30 cellular contexts compared by ENCODE assay signal in the genomic region with DNA sequence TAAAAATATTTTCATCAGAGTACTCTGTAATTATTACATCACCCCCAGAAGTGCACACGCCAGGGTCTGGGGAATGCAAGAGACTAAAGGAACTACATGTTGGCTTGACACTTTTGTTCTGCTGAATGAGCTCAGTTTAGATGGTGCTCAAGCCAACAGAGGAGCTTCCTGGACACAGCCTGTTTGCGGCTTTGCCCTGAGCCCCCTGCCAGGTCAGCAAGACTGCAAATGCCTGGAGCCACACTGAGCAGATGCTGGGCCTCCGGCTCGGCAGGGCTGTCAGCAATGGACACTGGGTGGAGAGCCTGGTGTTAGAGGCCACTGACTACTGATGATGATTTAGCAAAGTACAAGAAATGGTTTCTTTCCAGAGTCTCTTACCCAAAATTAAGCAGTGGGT. TPM values are rescaled to one million over a fixed set of nuclear protein-coding genes. Genes with fewer than 3 reads are reported as not detected.
A peak's percentile ranks its signal among the peaks of the same experiment; 100 is the strongest.
DNase-seq lines count a peak whose midpoint lies in the region; ATAC-seq, FAIRE-seq and TF ChIP-seq lines count a peak whose summit lies in the region.
"Had no signal": no experiment of that assay in that cellular context is flagged by ENCODE, and none has a peak within 500 bp of the region (broad histone marks: within the 10 kb centered on the region; RNA-seq: fewer than 3 reads in every experiment).

No MANE protein-coding gene starts in this region.

- H3K4me2 ChIP-seq in GM23338: no peak overlapping the region
- H3K4me2 ChIP-seq in GM12878 (ENCODE audit: control insufficient read depth, insufficient read depth): peak overlapping the region; percentile 35; the same call in 1 of the 2 replicates

- no peak for TF ChIP-seq EP300 in GM12878 (IDR thresholded peaks at IDR 0.05; ENCODE audit: borderline replicate concordance in 1 of 2, control insufficient read depth in 1 of 2, low read depth in 2 of 2, low read length in 2 of 2)
- no peak for TF ChIP-seq EP300 in sigmoid colon (IDR thresholded peaks at IDR 0.05)
- TF ChIP-seq EP300 in transverse colon (IDR thresholded peaks at IDR 0.05; ENCODE audit: low read depth): no peak

- peak; percentile 14 for ATAC-seq in GM23338
- ATAC-seq in GM12878: no peak
- peak; percentile 17 for ATAC-seq in left ventricle myocardium superior
- ATAC-seq in upper lobe of right lung: no peak
- ATAC-seq in left lung: no peak
- ATAC-seq: activated naive CD8-positive, alpha-beta T cell treated with anti-CD3 and anti-CD28 coated beads, Interleukin-2, amount 50 U/mL, for 24 hours; body of pancreas; left colon; mucosa of descending colon; SK-N-SH treated with all-trans-retinoic acid at 6 μM for 48 hours had no signal

- no peak overlapping the region for H3K4me3 ChIP-seq in GM23338
- H3K4me3 ChIP-seq in GM12878: no peak overlapping the region
- no peak overlapping the region for H3K4me3 ChIP-seq in sigmoid colon
- no peak overlapping the region for H3K4me3 ChIP-seq in upper lobe of right lung
- no peak overlapping the region for H3K4me3 ChIP-seq in transverse colon
- H3K4me3 ChIP-seq in left lung: no peak overlapping the region
- H3K4me3 ChIP-seq: body of pancreas, mucosa of descending colon, upper lobe of left lung had no signal

- no peak overlapping the region for H3K27ac ChIP-seq in GM23338 (ENCODE audit: low read depth)
- H3K27ac ChIP-seq in GM12878 (ENCODE audit: control insufficient read depth, insufficient read depth): peak overlapping the region; percentile 8; the same call in 1 of the 2 replicates
- peak overlapping the region in 3 of 4 donors; percentile 3 to 37 (median 31) for H3K27ac ChIP-seq in sigmoid colon
- no peak overlapping the region for H3K27ac ChIP-seq in upper lobe of right lung
- H3K27ac ChIP-seq in transverse colon: peak overlapping the region in 2 of 4 donors; percentile 27 to 45
- H3K27ac ChIP-seq in left lung: no peak overlapping the region
- H3K27ac ChIP-seq: body of pancreas, C4-2B, HL-60, upper lobe of left lung had no signal

- H3K27me3 Mint-ChIP-seq in GM23338 (ENCODE audit: insufficient read depth, low read depth, poor library complexity): peaks cover 9% of the 10 kb centered on the region
- H3K27me3 Mint-ChIP-seq in T-helper 2 cell treated with Interferon-gamma antibody and Interleukin-4, amounts not matched to agents 5 μg/mL and 100 μg/mL, for 36 hours (ENCODE audit: low read depth): peaks cover 5% of the 10 kb centered on the region

- CTCF ChIA-PET in GM12878 (lab: Yijun Ruan, JAX): interaction anchor here (2.8 kb wide), 1 partner anchor 15 kb away, joined by 13 read pairs; no protein-coding TSS in a partner anchor

- H3K36me3 ChIP-seq in GM23338 (ENCODE audit: insufficient read depth) (no peaks in the 10 kb centered on the region), GM12878 (ENCODE audit: control insufficient read depth in 2 of 2, insufficient read depth in 2 of 2, low read length in 1 of 2) (no peaks in the 10 kb centered on the region), sigmoid colon (no peaks in the 10 kb centered on the region), upper lobe of right lung (no peaks in the 10 kb centered on the region), transverse colon (no peaks in the 10 kb centered on the region), left lung (peaks cover 0 to 1% of the 10 kb centered on the region in 2 donors)
- H3K36me3 ChIP-seq: upper lobe of left lung had no signal

- 50% methylated on average over 4 of the region's 4 CpGs for WGBS in GM12878 (ENCODE audit: insufficient coverage, insufficient replicate concordance, low lambda C conversion rate, missing lambda C conversion rate)
- 81 to 91% methylated on average over 4 of the region's 4 CpGs for whole genome bisulfite sequencing in sigmoid colon, 2 donors
- 82 to 100% methylated on average over 1 to 4 of the region's 4 CpGs for WGBS in transverse colon (ENCODE audit: low coverage in 1 of 2), 2 donors

- peaks cover 21% of the 10 kb centered on the region for H3K4me1 Mint-ChIP-seq in GM23338
- H3K4me1 Mint-ChIP-seq in T-helper 2 cell treated with Interferon-gamma antibody and Interleukin-4, amounts not matched to agents 5 μg/mL and 100 μg/mL, for 36 hours (ENCODE audit: low read depth): peaks cover 10% of the 10 kb centered on the region

- H3F3A ChIP-seq in GM23338 (replicated peaks; ENCODE audit: low read depth): no peaks in the 10 kb centered on the region

- H3K4me1 ChIP-seq in GM23338 (ENCODE audit: insufficient read depth) (peaks cover 7% of the 10 kb centered on the region), GM12878 (ENCODE audit: control insufficient read depth, insufficient read depth, low read length) (peaks cover 49% of the 10 kb centered on the region), sigmoid colon (peaks cover 0 to 20% (median 18%) of the 10 kb centered on the region in 4 donors), upper lobe of right lung (peaks cover 28% of the 10 kb centered on the region), transverse colon (peaks cover 9 to 27% (median 13%) of the 10 kb centered on the region in 4 donors), left lung (peaks cover 8 to 43% of the 10 kb centered on the region in 2 donors)

- H3K36me3 Mint-ChIP-seq in GM23338 (ENCODE audit: low read depth): no peaks in the 10 kb centered on the region
- peaks cover 8% of the 10 kb centered on the region for H3K36me3 Mint-ChIP-seq in T-helper 2 cell treated with Interferon-gamma antibody and Interleukin-4, amounts not matched to agents 5 μg/mL and 100 μg/mL, for 36 hours (ENCODE audit: low read depth)

- intact Hi-C loops in GM12878 (cut with micrococcal nuclease; ENCODE audit: unreplicated experiment) (no loop called here), left ventricle myocardium superior (cut with micrococcal nuclease) (no loop called here), sigmoid colon (cut with DNase I) (no loop called here), upper lobe of right lung (cut with DNase I) (no loop called here), transverse colon (cut with DNase I; ENCODE audit: low total_unique reads) (no loop called here), left lung (cut with DNase I) (no loop called here)

- DNase-seq in GM23338 (ENCODE audit: low spot score) (no peak), GM12878 (ENCODE audit: low read depth, low spot score) (no peak), left ventricle myocardium superior (peak; percentile 59), sigmoid colon (peak; percentile 60), upper lobe of right lung (no peak), transverse colon (no peak), left lung (no peak)
- DNase-seq in T-helper 2 cell treated with Interferon-gamma antibody and Interleukin-4, amounts not matched to agents 5 μg/mL and 100 μg/mL, for 36 hours (ENCODE audit: low spot score): no peak
- DNase-seq: ACHN; activated CD4-positive, alpha-beta memory T cell treated with anti-CD3 and anti-CD28 coated beads for 36 hours; activated effector memory CD4-positive, alpha-beta T cell treated with Interleukin-2 at 50 U/mL for 16 hours; activated naive CD8-positive, alpha-beta T cell treated with anti-CD3 and anti-CD28 coated beads, Interleukin-2, amount 50 U/mL, for 24 hours; body of pancreas; EL; H9; left colon; mucosa of descending colon; NCI-H1436; NCI-H510A; stimulated activated CD4-positive, alpha-beta T cell treated with anti-CD3 and anti-CD28 coated beads, Interleukin-4, amount 100 ng/mL, for 4 hours; upper lobe of left lung had no signal

- no peak for TF ChIP-seq RAD21 in GM12878 (IDR thresholded peaks at IDR 0.05; ENCODE audit: insufficient read depth, low read depth, low read length)

- RAD21 ChIA-PET in GM12878 (lab: Charles Lee; ENCODE audit: unreplicated experiment): interaction anchor here (2.2 kb wide), 1 partner anchor 45 kb away, joined by 6 read pairs; a partner anchor contains a TSS

- H3K9ac ChIP-seq in GM12878 (ENCODE audit: control insufficient read depth, insufficient read depth, low read length): 0 out of 2 replicates have a peak overlapping the region, but pooled peaks have one; percentile 19

- H3K4me3 Mint-ChIP-seq in GM23338: no peak overlapping the region
- H3K4me3 Mint-ChIP-seq in T-helper 2 cell treated with Interferon-gamma antibody and Interleukin-4, amounts not matched to agents 5 μg/mL and 100 μg/mL, for 36 hours: no peak overlapping the region
- H3K4me3 Mint-ChIP-seq: activated CD4-positive, alpha-beta memory T cell treated with anti-CD3 and anti-CD28 coated beads for 36 hours; activated naive CD8-positive, alpha-beta T cell treated with anti-CD3 and anti-CD28 coated beads, Interleukin-2, amount 50 U/mL, for 24 hours; H9; stimulated activated naive CD8-positive, alpha-beta T cell treated with anti-CD3 and anti-CD28 coated beads, Interleukin-15, Interleukin-2, amounts not matched to agents 100 ng/mL and 50 ng/mL, for 24 hours had no signal

- POLR2A ChIA-PET in GM12878 (lab: Charles Lee): interaction anchor here (1.2 kb wide), 1 partner anchor 11 kb away, joined by 3 read pairs; no protein-coding TSS in a partner anchor

- no peak overlapping the region for H3K27ac Mint-ChIP-seq in GM23338
- no peak overlapping the region for H3K27ac Mint-ChIP-seq in T-helper 2 cell treated with Interferon-gamma antibody and Interleukin-4, amounts not matched to agents 5 μg/mL and 100 μg/mL, for 36 hours
- H3K27ac Mint-ChIP-seq: activated CD4-positive, alpha-beta memory T cell treated with anti-CD3 and anti-CD28 coated beads for 36 hours; activated naive CD8-positive, alpha-beta T cell treated with anti-CD3 and anti-CD28 coated beads, Interleukin-2, amount 50 U/mL, for 24 hours; H9; stimulated activated naive CD8-positive, alpha-beta T cell treated with anti-CD3 and anti-CD28 coated beads, Interleukin-15, Interleukin-2, amounts not matched to agents 100 ng/mL and 50 ng/mL, for 24 hours had no signal

- peak; percentile 13 for FAIRE-seq in GM12878 (lab: Jason Lieb, UNC)
- FAIRE-seq: colon, D721Med, GM18507, RCC 7860 had no signal

- in situ Hi-C loops in GM12878 (cut with MboI): no loop called here
- in situ Hi-C loops in transverse colon (cut with MboI; ENCODE audit: low pct_ligation_motif_present in 1 of 4, low pct_unique_long_range_greater_than_20kb in 1 of 4, low sequenced_read_pairs in 3 of 4): no loop called here

- no peak for TF ChIP-seq POLR2A in GM12878 (IDR thresholded peaks at IDR 0.05; ENCODE audit: low read depth, low read length)
- TF ChIP-seq POLR2A in sigmoid colon (IDR thresholded peaks at IDR 0.05): no peak
- TF ChIP-seq POLR2A in transverse colon (IDR thresholded peaks at IDR 0.05): no peak

- peaks cover 11% of the 10 kb centered on the region for H3K27me3 ChIP-seq in GM23338 (ENCODE audit: insufficient read depth)
- no peaks in the 10 kb centered on the region for H3K27me3 ChIP-seq in GM12878 (replicated peaks in 1 of 2; ENCODE audit: control insufficient read depth in 2 of 2, insufficient read depth in 2 of 2, low read length in 1 of 2)
- no peaks in the 10 kb centered on the region for H3K27me3 ChIP-seq in sigmoid colon
- no peaks in the 10 kb centered on the region for H3K27me3 ChIP-seq in upper lobe of right lung
- H3K27me3 ChIP-seq in transverse colon: no peaks in the 10 kb centered on the region
- H3K27me3 ChIP-seq in left lung: no peaks in the 10 kb centered on the region
- H3K27me3 ChIP-seq: body of pancreas, upper lobe of left lung had no signal

- SMC1A ChIA-PET in GM12878 (lab: Charles Lee; ENCODE audit: uncharacterized antibody, unreplicated experiment): interaction anchor here (4.3 kb wide), 1 partner anchor 10 kb away, joined by 25 read pairs; no protein-coding TSS in a partner anchor

- H3K79me2 ChIP-seq in GM23338 (replicated peaks; ENCODE audit: insufficient read depth) (no peaks in the 10 kb centered on the region), GM12878 (ENCODE audit: control insufficient read depth, insufficient read depth, low read length) (no peaks in the 10 kb centered on the region)

- H2AFZ ChIP-seq in GM23338 (no peak overlapping the region), GM12878 (ENCODE audit: control insufficient read depth, low read depth, low read length) (no peak overlapping the region)

- H4K20me1 ChIP-seq in GM23338 (replicated peaks; ENCODE audit: insufficient read depth) (no peaks in the 10 kb centered on the region), GM12878 (ENCODE audit: control insufficient read depth, insufficient read depth) (no peaks in the 10 kb centered on the region)

- H3K9me3 Mint-ChIP-seq in GM23338: no peaks in the 10 kb centered on the region
- H3K9me3 Mint-ChIP-seq in T-helper 2 cell treated with Interferon-gamma antibody and Interleukin-4, amounts not matched to agents 5 μg/mL and 100 μg/mL, for 36 hours: no peaks in the 10 kb centered on the region
- H3K9me3 Mint-ChIP-seq: activated CD4-positive, alpha-beta memory T cell treated with anti-CD3 and anti-CD28 coated beads for 36 hours; activated naive CD8-positive, alpha-beta T cell treated with anti-CD3 and anti-CD28 coated beads, Interleukin-2, amount 50 U/mL, for 24 hours; H9; neural crest cell; stimulated activated naive CD8-positive, alpha-beta T cell treated with anti-CD3 and anti-CD28 coated beads, Interleukin-15, Interleukin-2, amounts not matched to agents 100 ng/mL and 50 ng/mL, for 24 hours had no signal

- H3K9me2 ChIP-seq in GM23338 (ENCODE audit: insufficient read depth): no peaks in the 10 kb centered on the region

- no TSS peak for BruUV-seq in GM12878 (replicated peaks; lab: Mats Ljungman, UMichigan)

- TF ChIP-seq CTCF in GM23338 (conservative IDR thresholded peaks at IDR 0.05; ENCODE audit: low read depth in 2 of 2) (no peak), GM12878 (IDR thresholded peaks at IDR 0.05 in 2 of 3, conservative IDR thresholded peaks at IDR 0.05 in 1 of 3; ENCODE audit: control insufficient read depth in 2 of 3, extremely low read depth in 1 of 3, insufficient read depth in 1 of 3, low read depth in 3 of 3, low read length in 3 of 3) (no peak), sigmoid colon (IDR thresholded peaks at IDR 0.05) (no peak), upper lobe of right lung (IDR thresholded peaks at IDR 0.05) (no peak), transverse colon (IDR thresholded peaks at IDR 0.05) (no peak), left lung (IDR thresholded peaks at IDR 0.05) (no peak)

- H3K9me3 ChIP-seq in GM12878 (replicated peaks; ENCODE audit: control insufficient read depth, insufficient read depth, low read length) (no peaks in the 10 kb centered on the region), sigmoid colon (no peaks in the 10 kb centered on the region), upper lobe of right lung (no peaks in the 10 kb centered on the region), transverse colon (no peaks in the 10 kb centered on the region), left lung (no peaks in the 10 kb centered on the region)
- H3K9me3 ChIP-seq: body of pancreas, mucosa of descending colon, upper lobe of left lung had no signal

RNA-seq across cellular contexts. Expression of a gene that starts 31.9 kb away (rescaled TPM):
- 9.8 and 10.9 TPM in 2 replicates for total RNA-seq in GM23338 (2014; rRNA removed; shearing (Covaris generic))
- polyA plus RNA-seq in GM23338 (2016; fragmentation: Nextera tagmentation; extraction: Ambion mirVana) (8.7 and 10.1 TPM in 2 replicates), GM12878 (2011; rRNA removed) (29.3 and 47.0 TPM in 2 replicates), GM12878 (2014; fragmentation: Illumina TruSeq; extraction: Trizol) (89.9 and 99.8 TPM in 2 replicates), GM12878 (2014; fragmentation: Nextera tagmentation; extraction: Ambion mirVana) (10 to 100 TPM; 14.8 to 17.5 TPM), GM12878 (2014; rRNA removed) (58.4 and 58.8 TPM in 2 replicates), GM12878 (2016; fragmentation: Nextera tagmentation; extraction: Ambion mirVana) (10 to 100 TPM; 43.7 to 45.6 TPM), sigmoid colon (100 to 1,000 TPM in 1 of 3 donors, 10 to 100 TPM in 2; 49.7 to 113 (median 55.3) TPM)
- 33.3 and 40.8 TPM in 2 replicates for total RNA-seq in GM12878 (2013; cell fraction: nucleolus; rRNA removed)
- total RNA-seq in GM12878 (2014; rRNA removed) (31.4 and 36.9 TPM in 2 replicates), GM12878 (2014; rRNA removed; fragmentation: Illumina TruSeq; extraction: Trizol) (38.5 and 39.8 TPM in 2 replicates), GM12878 (2021) (41.9 and 43.1 TPM in 2 replicates), left ventricle myocardium superior (12.5 TPM), sigmoid colon (10 to 100 TPM; 30.0 to 39.2 (median 37.4) TPM), upper lobe of right lung (67.8 TPM), transverse colon (100 to 1,000 TPM; 136 to 168 (median 148) TPM), left lung (10 to 100 TPM; 66.7 to 74.7 TPM)
- polyA plus RNA-seq in GM12878 (2011; ENCODE audit: low read depth): 26.0 TPM
- polyA plus RNA-seq in GM12878 (2011; cell fraction: cytosol; rRNA removed): 50.1 and 55.8 TPM in 2 replicates
- polyA plus RNA-seq in GM12878 (2011; cell fraction: nucleus; rRNA removed): 44.1 and 45.8 TPM in 2 replicates
- 37.9 and 44.0 TPM in 2 replicates for polyA plus RNA-seq in GM12878 (2012)
- polyA minus RNA-seq in GM12878 (2011; rRNA and poly(A)+ RNA removed): 22.4 and 27.1 TPM in 2 replicates
- polyA minus RNA-seq in GM12878 (2011; cell fraction: cytosol; rRNA and poly(A)+ RNA removed): 13.2 and 13.4 TPM in 2 replicates
- 17.3 and 30.1 TPM in 2 replicates for polyA minus RNA-seq in GM12878 (2011; cell fraction: nucleus; rRNA and poly(A)+ RNA removed)

RNA-seq across cellular contexts. Expression of a gene that starts 45.1 kb away (rescaled TPM):
- 113 and 147 TPM in 2 replicates for total RNA-seq in GM23338 (2014; rRNA removed; shearing (Covaris generic))
- polyA plus RNA-seq in GM23338 (2016; fragmentation: Nextera tagmentation; extraction: Ambion mirVana): 87.8 and 88.6 TPM in 2 replicates
- 66.8 and 77.9 TPM in 2 replicates for total RNA-seq in GM12878 (2013; cell fraction: nucleolus; rRNA removed)
- 181 and 209 TPM in 2 replicates for total RNA-seq in GM12878 (2014; rRNA removed)
- 74.9 and 85.3 TPM in 2 replicates for total RNA-seq in GM12878 (2014; rRNA removed; fragmentation: Illumina TruSeq; extraction: Trizol)
- total RNA-seq in GM12878 (2021): 166 and 171 TPM in 2 replicates
- 61.6 TPM for polyA plus RNA-seq in GM12878 (2011; ENCODE audit: low read depth)
- polyA plus RNA-seq in GM12878 (2011; rRNA removed): 78.0 and 162 TPM in 2 replicates
- 306 and 444 TPM in 2 replicates for polyA plus RNA-seq in GM12878 (2011; cell fraction: cytosol; rRNA removed)
- polyA plus RNA-seq in GM12878 (2011; cell fraction: nucleus; rRNA removed): 402 and 407 TPM in 2 replicates
- polyA plus RNA-seq in GM12878 (2012): 134 and 142 TPM in 2 replicates
- polyA plus RNA-seq in GM12878 (2014; fragmentation: Illumina TruSeq; extraction: Trizol): 43.2 and 70.5 TPM in 2 replicates
- 100 to 1,000 TPM in 1 of 2 experiments, 10 to 100 TPM in 1; 41.4 to 100 TPM for polyA plus RNA-seq in GM12878 (2014; fragmentation: Nextera tagmentation; extraction: Ambion mirVana)
- polyA plus RNA-seq in GM12878 (2014; rRNA removed): 242 and 273 TPM in 2 replicates
- polyA plus RNA-seq in GM12878 (2016; fragmentation: Nextera tagmentation; extraction: Ambion mirVana): 100 to 1,000 TPM; 183 to 206 TPM
- polyA minus RNA-seq in GM12878 (2011; rRNA and poly(A)+ RNA removed): 132 and 174 TPM in 2 replicates
- 64.4 and 65.1 TPM in 2 replicates for polyA minus RNA-seq in GM12878 (2011; cell fraction: cytosol; rRNA and poly(A)+ RNA removed)
- polyA minus RNA-seq in GM12878 (2011; cell fraction: nucleus; rRNA and poly(A)+ RNA removed): 89.7 and 141 TPM in 2 replicates
- 59.8 TPM for total RNA-seq in left ventricle myocardium superior
- 100 to 1,000 TPM in 1 of 4 donors, 10 to 100 TPM in 3; 71.2 to 130 (median 81.2) TPM for total RNA-seq in sigmoid colon
- 10 to 100 TPM; 48.0 to 85.0 (median 51.3) TPM for polyA plus RNA-seq in sigmoid colon
- 55.7 TPM for total RNA-seq in upper lobe of right lung
- total RNA-seq in transverse colon: 100 to 1,000 TPM in 1 of 4 donors, 10 to 100 TPM in 3; 52.1 to 367 (median 83.7) TPM
- 10 to 100 TPM; 52.3 to 82.2 TPM for total RNA-seq in left lung

Comparison
In these comparisons a context has a peak if more than half of its experiments do, and no peak if none do; other contexts are left out.
1. ATAC-seq: peak in GM23338 (single experiment) and left ventricle myocardium superior (single experiment); none in GM12878 (single experiment), upper lobe of right lung (single experiment) and left lung (single experiment).
2. DNase-seq: peak in left ventricle myocardium superior (single experiment) and sigmoid colon (single experiment); none in GM23338 (single experiment), GM12878 (single experiment), upper lobe of right lung (single experiment), transverse colon (single experiment), left lung (0 of 2) and T-helper 2 cell treated with Interferon-gamma antibody and Interleukin-4, amounts not matched to agents 5 μg/mL and 100 μg/mL, for 36 hours (single experiment).
3. H3K27ac ChIP-seq: peak in GM12878 (single experiment) and sigmoid colon (3 of 4); none in GM23338 (single experiment), upper lobe of right lung (single experiment) and left lung (0 of 2).